Comparison of ENCODE assay signal across 28 cellular contexts in the genomic region with DNA sequence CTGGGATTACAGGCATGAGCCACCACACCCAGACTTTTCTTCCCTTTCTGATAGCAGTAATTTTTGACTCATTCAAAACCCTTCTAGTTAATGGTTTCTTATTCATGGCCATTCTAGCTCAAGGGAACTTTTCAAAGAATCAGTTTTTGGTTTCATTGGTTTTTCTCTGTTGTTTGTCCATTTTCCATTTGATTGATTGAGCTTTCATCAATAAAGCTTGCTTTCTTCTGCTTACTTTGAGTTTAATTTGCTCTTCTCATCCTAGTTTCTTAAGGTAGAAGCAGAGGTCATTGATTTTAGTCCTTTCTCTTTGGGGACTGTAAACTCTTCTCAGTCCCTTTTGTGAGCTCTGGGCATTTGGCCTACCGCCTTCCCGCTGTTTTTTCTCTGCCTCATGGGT.
DNase-seq lines count a peak whose midpoint lies in the region; ATAC-seq, FAIRE-seq and TF ChIP-seq lines count a peak whose summit lies in the region.
"Had no signal": no experiment of that assay in that cellular context is flagged by ENCODE, and none has a peak within 500 bp of the region (broad histone marks: within the 10 kb centered on the region; RNA-seq: fewer than 3 reads in every experiment).

No MANE protein-coding gene starts in this region.

- H3K9me3 Mint-ChIP-seq in nephron progenitor cell = peaks cover 8% of the 10 kb centered on the region
- H3K9me3 Mint-ChIP-seq: activated naive CD4-positive, alpha-beta T cell treated with anti-CD3 and anti-CD28 coated beads for 36 hours; immature natural killer cell; natural killer cell treated with Interleukin-12 subunit alpha and Interleukin-12 subunit beta and Interleukin-15 and Interleukin-18, amount 100 ng/mL, for 72 hours; T-helper 2 cell treated with Interferon-gamma antibody and Interleukin-4, amounts not matched to agents 5 μg/mL and 100 μg/mL, for 36 hours; type B pancreatic cell had no signal

- H3K9ac ChIP-seq in SU-DHL-6 (ENCODE audit: low read length) = peak overlapping the region; percentile 52

- H3K79me2 ChIP-seq in DOHH2 (ENCODE audit: control insufficient read depth, low read length) (no peaks in the 10 kb centered on the region), SU-DHL-6 (ENCODE audit: insufficient read depth, low read length) (no peaks in the 10 kb centered on the region)

- TF ChIP-seq CTCF in DOHH2 (IDR thresholded peaks at IDR 0.05; ENCODE audit: low read depth, low read length, poor library complexity, severe bottlenecking) (no peak), SU-DHL-6 (IDR thresholded peaks at IDR 0.05; ENCODE audit: insufficient read depth, low read length, poor library complexity, severe bottlenecking) (no peak), nephron progenitor cell (IDR thresholded peaks at IDR 0.05) (no peak), omental fat pad (IDR thresholded peaks at IDR 0.05) (no peak), Peyer's patch (IDR thresholded peaks at IDR 0.05) (no peak)

- FAIRE-seq in GM12891 (lab: Jason Lieb, UNC) = peak; percentile 45

- H3K27me3 ChIP-seq in DOHH2 (ENCODE audit: control insufficient read depth, low read length) (no peaks in the 10 kb centered on the region), SU-DHL-6 (ENCODE audit: low read length) (no peaks in the 10 kb centered on the region), Peyer's patch (no peaks in the 10 kb centered on the region)
- H3K27me3 ChIP-seq: colonic mucosa, MG63 had no signal

- H3K36me3 ChIP-seq in DOHH2 (ENCODE audit: control insufficient read depth, low read length) (peaks cover 42% of the 10 kb centered on the region), SU-DHL-6 (ENCODE audit: low read length) (no peaks in the 10 kb centered on the region; the same call in 1 of the 2 replicates), Peyer's patch (peaks cover 0 to 26% (median 0%) of the 10 kb centered on the region in 3 donors)
- H3K36me3 ChIP-seq: colonic mucosa had no signal

- H3K9me3 ChIP-seq in DOHH2 (ENCODE audit: control insufficient read depth, insufficient read depth, low read length) (peaks cover 11% of the 10 kb centered on the region), SU-DHL-6 (ENCODE audit: insufficient read depth, low read length) (no peaks in the 10 kb centered on the region; the same call in 1 of the 2 replicates), Peyer's patch (no peaks in the 10 kb centered on the region)
- H3K9me3 ChIP-seq: colonic mucosa, MG63, mucosa of descending colon had no signal

- H2AFZ ChIP-seq in SU-DHL-6 (ENCODE audit: low read depth, low read length, severe bottlenecking) = no peak overlapping the region
- H2AFZ ChIP-seq: PC-9 had no signal

- H3K4me1 ChIP-seq in DOHH2 (ENCODE audit: control insufficient read depth, low read length) = peaks cover 54% of the 10 kb centered on the region
- peaks cover 0 to 12% (median 0%) of the 10 kb centered on the region in 4 donors for H3K4me1 ChIP-seq in Peyer's patch
- H3K4me1 ChIP-seq: colonic mucosa had no signal

- peaks cover 62% of the 10 kb centered on the region for H3K4me1 Mint-ChIP-seq in nephron progenitor cell
- H3K4me1 Mint-ChIP-seq: immature natural killer cell had no signal

- no peak for ATAC-seq in omental fat pad (ENCODE audit: low FRiP score)
- ATAC-seq in GM21526 (IDR thresholded peaks at IDR 0.05; ENCODE audit: low FRiP score, unreplicated experiment) = no peak
- ATAC-seq: left cardiac atrium; natural killer cell treated with Interleukin-12 subunit alpha and Interleukin-12 subunit beta and Interleukin-15 and Interleukin-18, amount 100 ng/mL, for 72 hours had no signal

- H3K4me3 ChIP-seq in DOHH2 (ENCODE audit: low read length) (no peak overlapping the region; the same call in 1 of the 2 replicates), SU-DHL-6 (ENCODE audit: insufficient read depth, low read length, poor library complexity, severe bottlenecking) (no peak overlapping the region), Peyer's patch (no peak overlapping the region)
- H3K4me3 ChIP-seq: colonic mucosa, MG63, mucosa of descending colon, PC-9 had no signal

- no peaks in the 10 kb centered on the region for H4K20me1 ChIP-seq in DOHH2 (ENCODE audit: control insufficient read depth, insufficient read depth, low read depth, low read length)
- no peaks in the 10 kb centered on the region for H4K20me1 ChIP-seq in SU-DHL-6 (ENCODE audit: low read depth, low read length)

- no peak overlapping the region for H3K4me3 Mint-ChIP-seq in nephron progenitor cell
- H3K4me3 Mint-ChIP-seq: activated naive CD4-positive, alpha-beta T cell treated with anti-CD3 and anti-CD28 coated beads for 36 hours; immature natural killer cell; natural killer cell treated with Interleukin-12 subunit alpha and Interleukin-12 subunit beta and Interleukin-15 and Interleukin-18, amount 100 ng/mL, for 72 hours; T-helper 2 cell treated with Interferon-gamma antibody and Interleukin-4, amounts not matched to agents 5 μg/mL and 100 μg/mL, for 36 hours; type B pancreatic cell had no signal

- H3K27ac ChIP-seq in DOHH2 (ENCODE audit: low read depth, low read length) (peak overlapping the region; percentile 91), SU-DHL-6 (ENCODE audit: low read depth, low read length) (peak overlapping the region; percentile 99), Peyer's patch (peak overlapping the region in 1 of 4 donors; percentile 66)
- H3K27ac ChIP-seq: C4-2B, colonic mucosa, epithelial cell of prostate, PC-9 had no signal

- H3F3A ChIP-seq in DOHH2 (ENCODE audit: control insufficient read depth, insufficient read depth) (peaks cover 18% of the 10 kb centered on the region), SU-DHL-6 (ENCODE audit: insufficient read depth) (peaks cover 40% of the 10 kb centered on the region)

- H3K4me2 ChIP-seq in DOHH2 (ENCODE audit: low read length) = peak overlapping the region; percentile 71
- H3K4me2 ChIP-seq in SU-DHL-6 (ENCODE audit: low read depth, low read length, poor library complexity, severe bottlenecking) = peak overlapping the region; percentile 61
- H3K4me2 ChIP-seq: PC-9 had no signal

- H3K9me2 ChIP-seq in DOHH2 (replicated peaks; ENCODE audit: control insufficient read depth, low read length) (no peaks in the 10 kb centered on the region), SU-DHL-6 (replicated peaks; ENCODE audit: insufficient read depth, low read length) (no peaks in the 10 kb centered on the region)

- no peak for TF ChIP-seq POLR2A in GM12891 (IDR thresholded peaks at IDR 0.05; ENCODE audit: low read depth, low read length)
- TF ChIP-seq POLR2A in Peyer's patch (IDR thresholded peaks at IDR 0.05) = no peak

- H3K27ac Mint-ChIP-seq in nephron progenitor cell = peak overlapping the region; percentile 81
- H3K27ac Mint-ChIP-seq: activated naive CD4-positive, alpha-beta T cell treated with anti-CD3 and anti-CD28 coated beads for 36 hours; immature natural killer cell; natural killer cell treated with Interleukin-12 subunit alpha and Interleukin-12 subunit beta and Interleukin-15 and Interleukin-18, amount 100 ng/mL, for 72 hours; T-helper 2 cell treated with Interferon-gamma antibody and Interleukin-4, amounts not matched to agents 5 μg/mL and 100 μg/mL, for 36 hours; type B pancreatic cell had no signal

- DNase-seq in GM12891 (ENCODE audit: insufficient read length, low spot score) (no peak), nephron progenitor cell (no peak), omental fat pad (ENCODE audit: low spot score) (no peak), Peyer's patch (no peak)
- DNase-seq: activated naive CD4-positive, alpha-beta T cell treated with anti-CD3 and anti-CD28 coated beads for 36 hours; activated T-cell treated with anti-CD3 and anti-CD28 coated beads, Interleukin-2, amount 50 U/mL, for 1 hour; colonic mucosa; COR-L47; effector CD8-positive, alpha-beta T cell; immature natural killer cell; KBM-7; left cardiac atrium; MG63; mucosa of descending colon; NCI-H2029; NCI-H524; PC-9; SHP77; stimulated activated CD4-positive, alpha-beta T cell treated with anti-CD3 and anti-CD28 coated beads, Interleukin-15, amount 100 ng/mL, for 24 hours; stimulated activated CD4-positive, alpha-beta T cell treated with anti-CD3 and anti-CD28 coated beads, Interleukin-4, amount 100 ng/mL, for 4 hours had no signal

- no peaks in the 10 kb centered on the region for H3K27me3 Mint-ChIP-seq in nephron progenitor cell (ENCODE audit: low read depth, poor library complexity)
- H3K27me3 Mint-ChIP-seq: natural killer cell treated with Interleukin-12 subunit alpha and Interleukin-12 subunit beta and Interleukin-15 and Interleukin-18, amount 100 ng/mL, for 72 hours; type B pancreatic cell had no signal

- peaks cover 59% of the 10 kb centered on the region for H3K36me3 Mint-ChIP-seq in nephron progenitor cell (ENCODE audit: low read depth)

TF ChIP-seq in GM12891, 5 proteins besides CTCF, POLR2A, EP300 and RAD21:
- no peak for TF ChIP-seq SPI1 (IDR thresholded peaks at IDR 0.05; ENCODE audit: low read depth, low read length)
- TF ChIP-seq POLR2AphosphoS5 (IDR thresholded peaks at IDR 0.05; ENCODE audit: low read depth, low read length) = no peak
- no peak for TF ChIP-seq PAX5 (IDR thresholded peaks at IDR 0.05; ENCODE audit: insufficient read depth, low read length, severe bottlenecking)
- TF ChIP-seq POU2F2 (IDR thresholded peaks at IDR 0.05; ENCODE audit: low read depth, low read length) = no peak
- TF ChIP-seq TAF1 (IDR thresholded peaks at IDR 0.05; ENCODE audit: low read depth, low read length) = no peak
